Comparison of ENCODE assay signal across 1 cellular context in genomic region chr2:191601060-191601459, GRCh38.
TF ChIP-seq lines count a peak whose summit lies in the region.

No MANE protein-coding gene starts in this region.

TF ChIP-seq in HepG2, 621 proteins besides CTCF, POLR2A, EP300 and RAD21 (continued from another document):
- no peak for TF ChIP-seq NR2F6 (IDR thresholded peaks at IDR 0.05)
- TF ChIP-seq NR2F6 (CRISPR knock-in tag; IDR thresholded peaks at IDR 0.05): 0 out of 2 replicates have a peak, but pooled peaks have one; percentile 19
